Comparison of ENCODE assay signal across 2 cellular contexts in the genomic region with DNA sequence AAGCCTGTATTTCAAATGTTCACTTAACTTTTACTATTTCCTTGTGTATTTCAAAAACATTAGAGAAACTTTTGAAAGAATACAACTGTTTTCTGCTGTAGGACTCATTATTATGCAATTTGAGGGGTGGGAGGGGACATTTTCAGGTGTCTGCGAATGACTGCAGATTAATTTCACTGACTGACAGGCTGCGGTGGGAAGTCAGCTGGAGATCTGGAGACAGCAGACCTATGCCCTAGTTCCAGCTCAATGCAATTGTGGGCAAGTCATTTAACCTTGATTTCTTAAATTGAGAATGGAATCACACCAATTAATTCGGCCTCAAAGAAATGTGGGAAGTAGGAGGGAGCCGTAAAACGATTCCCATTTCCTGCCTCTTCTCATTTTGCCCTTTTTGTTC.
TF ChIP-seq lines count a peak whose summit lies in the region.

No MANE protein-coding gene starts in this region.

TF ChIP-seq in GM23338, 12 proteins besides CTCF, POLR2A, EP300 and RAD21 (continued from another document):
- TF ChIP-seq ETS1 (IDR thresholded peaks at IDR 0.05) (no peak), JUNB (IDR thresholded peaks at IDR 0.05; ENCODE audit: unreplicated experiment) (no peak), CREB1 (CRISPR knock-in tag; IDR thresholded peaks at IDR 0.05; ENCODE audit: low read depth) (no peak), ZNF114 (CRISPR knock-in tag; IDR thresholded peaks at IDR 0.05) (no peak), EZH2phosphoT487 (IDR thresholded peaks at IDR 0.05; ENCODE audit: unreplicated experiment) (no peak), ZNF331 (CRISPR knock-in tag; IDR thresholded peaks at IDR 0.05; ENCODE audit: low read depth) (no peak), NANOG (IDR thresholded peaks at IDR 0.05; ENCODE audit: borderline replicate concordance) (no peak), EZH2 (IDR thresholded peaks at IDR 0.05; ENCODE audit: low read depth, unreplicated experiment) (no peak)
- TF ChIP-seq, protein P1, sequence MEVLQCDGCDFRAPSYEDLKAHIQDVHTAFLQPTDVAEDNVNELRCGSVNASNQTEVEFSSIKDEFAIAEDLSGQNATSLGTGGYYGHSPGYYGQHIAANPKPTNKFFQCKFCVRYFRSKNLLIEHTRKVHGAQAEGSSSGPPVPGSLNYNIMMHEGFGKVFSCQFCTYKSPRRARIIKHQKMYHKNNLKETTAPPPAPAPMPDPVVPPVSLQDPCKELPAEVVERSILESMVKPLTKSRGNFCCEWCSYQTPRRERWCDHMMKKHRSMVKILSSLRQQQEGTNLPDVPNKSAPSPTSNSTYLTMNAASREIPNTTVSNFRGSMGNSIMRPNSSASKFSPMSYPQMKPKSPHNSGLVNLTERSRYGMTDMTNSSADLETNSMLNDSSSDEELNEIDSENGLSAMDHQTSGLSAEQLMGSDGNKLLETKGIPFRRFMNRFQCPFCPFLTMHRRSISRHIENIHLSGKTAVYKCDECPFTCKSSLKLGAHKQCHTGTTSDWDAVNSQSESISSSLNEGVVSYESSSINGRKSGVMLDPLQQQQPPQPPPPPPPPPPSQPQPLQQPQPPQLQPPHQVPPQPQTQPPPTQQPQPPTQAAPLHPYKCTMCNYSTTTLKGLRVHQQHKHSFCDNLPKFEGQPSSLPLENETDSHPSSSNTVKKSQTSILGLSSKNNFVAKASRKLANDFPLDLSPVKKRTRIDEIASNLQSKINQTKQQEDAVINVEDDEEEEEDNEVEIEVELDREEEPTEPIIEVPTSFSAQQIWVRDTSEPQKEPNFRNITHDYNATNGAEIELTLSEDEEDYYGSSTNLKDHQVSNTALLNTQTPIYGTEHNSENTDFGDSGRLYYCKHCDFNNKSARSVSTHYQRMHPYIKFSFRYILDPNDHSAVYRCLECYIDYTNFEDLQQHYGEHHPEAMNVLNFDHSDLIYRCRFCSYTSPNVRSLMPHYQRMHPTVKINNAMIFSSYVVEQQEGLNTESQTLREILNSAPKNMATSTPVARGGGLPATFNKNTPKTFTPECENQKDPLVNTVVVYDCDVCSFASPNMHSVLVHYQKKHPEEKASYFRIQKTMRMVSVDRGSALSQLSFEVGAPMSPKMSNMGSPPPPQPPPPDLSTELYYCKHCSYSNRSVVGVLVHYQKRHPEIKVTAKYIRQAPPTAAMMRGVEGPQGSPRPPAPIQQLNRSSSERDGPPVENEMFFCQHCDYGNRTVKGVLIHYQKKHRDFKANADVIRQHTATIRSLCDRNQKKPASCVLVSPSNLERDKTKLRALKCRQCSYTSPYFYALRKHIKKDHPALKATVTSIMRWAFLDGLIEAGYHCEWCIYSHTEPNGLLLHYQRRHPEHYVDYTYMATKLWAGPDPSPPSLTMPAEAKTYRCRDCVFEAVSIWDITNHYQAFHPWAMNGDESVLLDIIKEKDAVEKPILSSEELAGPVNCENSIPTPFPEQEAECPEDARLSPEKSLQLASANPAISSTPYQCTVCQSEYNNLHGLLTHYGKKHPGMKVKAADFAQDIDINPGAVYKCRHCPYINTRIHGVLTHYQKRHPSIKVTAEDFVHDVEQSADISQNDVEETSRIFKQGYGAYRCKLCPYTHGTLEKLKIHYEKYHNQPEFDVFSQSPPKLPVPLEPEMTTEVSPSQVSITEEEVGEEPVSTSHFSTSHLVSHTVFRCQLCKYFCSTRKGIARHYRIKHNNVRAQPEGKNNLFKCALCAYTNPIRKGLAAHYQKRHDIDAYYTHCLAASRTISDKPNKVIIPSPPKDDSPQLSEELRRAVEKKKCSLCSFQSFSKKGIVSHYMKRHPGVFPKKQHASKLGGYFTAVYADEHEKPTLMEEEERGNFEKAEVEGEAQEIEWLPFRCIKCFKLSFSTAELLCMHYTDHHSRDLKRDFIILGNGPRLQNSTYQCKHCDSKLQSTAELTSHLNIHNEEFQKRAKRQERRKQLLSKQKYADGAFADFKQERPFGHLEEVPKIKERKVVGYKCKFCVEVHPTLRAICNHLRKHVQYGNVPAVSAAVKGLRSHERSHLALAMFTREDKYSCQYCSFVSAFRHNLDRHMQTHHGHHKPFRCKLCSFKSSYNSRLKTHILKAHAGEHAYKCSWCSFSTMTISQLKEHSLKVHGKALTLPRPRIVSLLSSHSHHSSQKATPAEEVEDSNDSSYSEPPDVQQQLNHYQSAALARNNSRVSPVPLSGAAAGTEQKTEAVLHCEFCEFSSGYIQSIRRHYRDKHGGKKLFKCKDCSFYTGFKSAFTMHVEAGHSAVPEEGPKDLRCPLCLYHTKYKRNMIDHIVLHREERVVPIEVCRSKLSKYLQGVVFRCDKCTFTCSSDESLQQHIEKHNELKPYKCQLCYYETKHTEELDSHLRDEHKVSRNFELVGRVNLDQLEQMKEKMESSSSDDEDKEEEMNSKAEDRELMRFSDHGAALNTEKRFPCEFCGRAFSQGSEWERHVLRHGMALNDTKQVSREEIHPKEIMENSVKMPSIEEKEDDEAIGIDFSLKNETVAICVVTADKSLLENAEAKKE (CRISPR knock-in tag; IDR thresholded peaks at IDR 0.05), result no peak

TF ChIP-seq in WTC11, 78 proteins besides CTCF, POLR2A, EP300 and RAD21 (continued from another document):
- TF ChIP-seq ERG (CRISPR knock-in tag; IDR thresholded peaks at IDR 0.05) (no peak), MYBL2 (CRISPR knock-in tag; IDR thresholded peaks at IDR 0.05) (no peak)
TF ChIP-seq in WTC11: peak in this region for 0.
